In genomic region chr7:40499718-40500117, GRCh38 we compare ENCODE assay signal across 19 cellular contexts.
"Had no signal": no experiment of that assay in that cellular context is flagged by ENCODE, and none has a peak within 500 bp of the region (broad histone marks: within the 10 kb centered on the region; RNA-seq: fewer than 3 reads in every experiment).

No MANE protein-coding gene starts in this region.

- H3K27me3 Mint-ChIP-seq: activated CD4-positive, alpha-beta memory T cell treated with anti-CD3 and anti-CD28 coated beads, Interleukin-2, amount 10 ng/mL, durations not matched to agents 7 days and 5 days; activated naive CD4-positive, alpha-beta T cell treated with anti-CD3 and anti-CD28 coated beads, Interleukin-2, amount 50 U/mL, for 24 hours; activated T-cell treated with anti-CD3 and anti-CD28 coated beads, Interleukin-2, amount 50 U/mL, for 24 hours; dendritic cell treated with granulocyte-macrophage colony-stimulating factor and Interleukin-4, amounts not matched to agents 40 ng/mL and 50 ng/mL, for 4 days had no signal

- H3K4me1 Mint-ChIP-seq: activated CD4-positive, alpha-beta memory T cell treated with anti-CD3 and anti-CD28 coated beads, Interleukin-2, amount 10 ng/mL, durations not matched to agents 7 days and 5 days; activated naive CD4-positive, alpha-beta T cell treated with anti-CD3 and anti-CD28 coated beads, Interleukin-2, amount 50 U/mL, for 24 hours; neural progenitor cell; stimulated activated effector memory CD8-positive, alpha-beta T cell treated with anti-CD3 and anti-CD28 coated beads, Interleukin-12 subunit alpha, Interleukin-12 subunit beta, amount 100 ng/mL, for 72 hours; WTC11 had no signal

- H3K36me3 Mint-ChIP-seq: activated naive CD4-positive, alpha-beta T cell treated with anti-CD3 and anti-CD28 coated beads, Interleukin-2, amount 50 U/mL, for 24 hours; neural progenitor cell; stimulated activated effector memory CD8-positive, alpha-beta T cell treated with anti-CD3 and anti-CD28 coated beads, Interleukin-12 subunit alpha, Interleukin-12 subunit beta, amount 100 ng/mL, for 72 hours; WTC11 had no signal

- H3K9me3 Mint-ChIP-seq: activated CD4-positive, alpha-beta memory T cell treated with anti-CD3 and anti-CD28 coated beads, Interleukin-2, amount 10 ng/mL, durations not matched to agents 7 days and 5 days; activated naive CD4-positive, alpha-beta T cell treated with anti-CD3 and anti-CD28 coated beads, Interleukin-2, amount 50 U/mL, for 24 hours; activated T-cell treated with anti-CD3 and anti-CD28 coated beads, Interleukin-2, amount 50 U/mL, for 24 hours; dendritic cell treated with granulocyte-macrophage colony-stimulating factor and Interleukin-4, amounts not matched to agents 40 ng/mL and 50 ng/mL, for 4 days; neural progenitor cell; stimulated activated effector memory CD8-positive, alpha-beta T cell treated with anti-CD3 and anti-CD28 coated beads, Interleukin-12 subunit alpha, Interleukin-12 subunit beta, amount 100 ng/mL, for 72 hours; WTC11 had no signal

- DNase-seq: activated CD4-positive, alpha-beta memory T cell treated with anti-CD3 and anti-CD28 coated beads, Interleukin-2, amount 10 ng/mL, durations not matched to agents 7 days and 5 days; activated CD4-positive, alpha-beta T cell treated with anti-CD3 and anti-CD28 coated beads for 4 hours; activated effector memory CD4-positive, alpha-beta T cell treated with Interleukin-2 at 50 U/mL for 16 hours; activated T-cell treated with anti-CD3 and anti-CD28 coated beads, Interleukin-2, amount 50 U/mL, for 24 hours; brain microvascular endothelial cell; effector memory CD4-positive, alpha-beta T cell; left cardiac atrium; lower lobe of right lung; midbrain; pancreas; sigmoid colon; T-helper 2 cell; thyroid gland had no signal

- H3K4me3 Mint-ChIP-seq: activated CD4-positive, alpha-beta memory T cell treated with anti-CD3 and anti-CD28 coated beads, Interleukin-2, amount 10 ng/mL, durations not matched to agents 7 days and 5 days; activated naive CD4-positive, alpha-beta T cell treated with anti-CD3 and anti-CD28 coated beads, Interleukin-2, amount 50 U/mL, for 24 hours; activated T-cell treated with anti-CD3 and anti-CD28 coated beads, Interleukin-2, amount 50 U/mL, for 24 hours; dendritic cell treated with granulocyte-macrophage colony-stimulating factor and Interleukin-4, amounts not matched to agents 40 ng/mL and 50 ng/mL, for 4 days; neural progenitor cell; stimulated activated effector memory CD8-positive, alpha-beta T cell treated with anti-CD3 and anti-CD28 coated beads, Interleukin-12 subunit alpha, Interleukin-12 subunit beta, amount 100 ng/mL, for 72 hours; WTC11 had no signal

- ATAC-seq: gastroesophageal sphincter; left cardiac atrium; lower lobe of right lung; pancreas; stimulated activated effector memory CD8-positive, alpha-beta T cell treated with anti-CD3 and anti-CD28 coated beads, Interleukin-12 subunit alpha, Interleukin-12 subunit beta, amount 100 ng/mL, for 72 hours; WTC11 had no signal

- H3K27ac Mint-ChIP-seq: activated CD4-positive, alpha-beta memory T cell treated with anti-CD3 and anti-CD28 coated beads, Interleukin-2, amount 10 ng/mL, durations not matched to agents 7 days and 5 days; activated naive CD4-positive, alpha-beta T cell treated with anti-CD3 and anti-CD28 coated beads, Interleukin-2, amount 50 U/mL, for 24 hours; activated T-cell treated with anti-CD3 and anti-CD28 coated beads, Interleukin-2, amount 50 U/mL, for 24 hours; dendritic cell treated with granulocyte-macrophage colony-stimulating factor and Interleukin-4, amounts not matched to agents 40 ng/mL and 50 ng/mL, for 4 days; neural progenitor cell; stimulated activated effector memory CD8-positive, alpha-beta T cell treated with anti-CD3 and anti-CD28 coated beads, Interleukin-12 subunit alpha, Interleukin-12 subunit beta, amount 100 ng/mL, for 72 hours had no signal

- H3K4me3 ChIP-seq: gastroesophageal sphincter, lower lobe of right lung, neural progenitor cell, pancreas, sigmoid colon, thyroid gland had no signal
